In the genomic region with DNA sequence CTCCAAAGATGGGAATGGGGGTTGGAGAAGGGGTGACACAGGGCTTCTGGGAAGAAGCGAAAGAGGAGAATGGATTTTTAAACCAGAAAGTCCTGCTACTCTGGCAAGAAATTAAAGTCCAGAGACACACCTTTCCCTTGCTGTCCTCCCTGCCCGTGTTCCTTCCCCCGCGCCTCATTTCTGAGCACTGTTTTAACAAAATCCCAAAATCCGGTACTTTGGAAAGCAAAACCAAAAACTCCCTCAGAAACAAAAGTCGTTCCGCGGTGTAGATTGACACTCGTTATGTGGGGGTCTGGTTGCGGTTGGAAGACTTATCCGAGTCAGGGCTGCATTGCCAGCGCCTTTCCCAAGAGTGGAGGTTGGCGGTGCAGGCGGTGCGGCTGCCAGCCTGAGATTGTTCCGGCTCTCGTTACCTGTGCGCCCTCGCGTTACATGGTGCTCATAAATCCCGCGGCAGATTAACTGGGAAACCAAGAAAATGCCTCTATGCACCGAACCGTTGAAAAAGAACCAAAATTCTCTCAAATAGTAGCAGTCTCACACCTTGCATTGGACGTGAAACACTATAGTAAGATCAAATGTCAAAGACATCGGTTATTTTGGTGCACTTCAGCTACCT, we compare ENCODE assay signal across 9 cellular contexts.
DNase-seq lines count a peak whose midpoint lies in the region; ATAC-seq and TF ChIP-seq lines count a peak whose summit lies in the region.
"Had no signal": no experiment of that assay in that cellular context is flagged by ENCODE, and none has a peak within 500 bp of the region (broad histone marks: within the 10 kb centered on the region; RNA-seq: fewer than 3 reads in every experiment).

No MANE protein-coding gene starts in this region.

- intact Hi-C loops in left lung (cut with DNase I) = loop anchor here in 1 of 2 donors (5.0 kb wide), 1 partner anchor 245 kb away; no protein-coding TSS in a partner anchor

- H3K4me3 ChIP-seq in coronary artery (peak overlapping the region; percentile 64), left lung (no peak overlapping the region), stomach smooth muscle (ENCODE audit: low read length in 2 of 2) (peak overlapping the region; percentile 32 to 71)

- H3K27me3 ChIP-seq in left lung (peaks cover 93 to 100% of the 10 kb centered on the region in 2 donors), stomach smooth muscle (ENCODE audit: control insufficient read depth in 1 of 2, insufficient read depth in 2 of 2, low read length in 2 of 2) (peaks cover 31 to 69% of the 10 kb centered on the region in 2 donors)

- H3K36me3 ChIP-seq in left lung (no peaks in the 10 kb centered on the region), stomach smooth muscle (ENCODE audit: control insufficient read depth in 2 of 2, insufficient read depth in 2 of 2, low read length in 2 of 2) (no peaks in the 10 kb centered on the region)

- ATAC-seq in left lung = peak; percentile 36
- ATAC-seq in HG02610 (IDR thresholded peaks at IDR 0.05; ENCODE audit: unreplicated experiment) = no peak

- H3K4me1 ChIP-seq in left lung (peaks cover 9% of the 10 kb centered on the region in 2 donors), stomach smooth muscle (ENCODE audit: control insufficient read depth, insufficient read depth, low read length) (peaks cover 9% of the 10 kb centered on the region)

- TF ChIP-seq CTCF in coronary artery (IDR thresholded peaks at IDR 0.05) (no peak), left lung (IDR thresholded peaks at IDR 0.05) (no peak)

- H3K27ac ChIP-seq in coronary artery (no peak overlapping the region), left lung (no peak overlapping the region), stomach smooth muscle (ENCODE audit: low read length) (no peak overlapping the region)

- H3K9me3 ChIP-seq in left lung (no peaks in the 10 kb centered on the region), stomach smooth muscle (ENCODE audit: control insufficient read depth in 2 of 2, low read length in 2 of 2) (no peaks in the 10 kb centered on the region)

- DNase-seq in HK-2 (ENCODE audit: unreplicated experiment) (peak; percentile 6), coronary artery (ENCODE audit: low spot score) (no peak), left lung (no peak), SK-N-DZ (ENCODE audit: low spot score) (no peak)
- DNase-seq in stimulated activated CD4-positive, alpha-beta T cell treated with anti-CD3 and anti-CD28 coated beads, Interleukin-2, amount 100 ng/mL, for 48 hours = no peak
- DNase-seq: activated T-cell treated with anti-CD3 and anti-CD28 coated beads, Interleukin-2, amount 50 U/mL, for 48 hours; dermis blood vessel endothelial cell had no signal

- H3K9ac ChIP-seq in stomach smooth muscle (ENCODE audit: low read length in 2 of 2) = no peak overlapping the region

Comparison
In these comparisons a context has a peak if more than half of its experiments do, and no peak if none do; other contexts are left out.
1. H3K4me3 ChIP-seq: peak in coronary artery (single experiment) and stomach smooth muscle (2 of 2); none in left lung (0 of 2).